ENCODE assay signal across 22 cellular contexts in genomic region chr1:57131701-57132394, GRCh38.
DNase-seq lines count a peak whose midpoint lies in the region; ATAC-seq, FAIRE-seq and TF ChIP-seq lines count a peak whose summit lies in the region.
"Had no signal": no experiment of that assay in that cellular context is flagged by ENCODE, and none has a peak within 500 bp of the region (broad histone marks: within the 10 kb centered on the region; RNA-seq: fewer than 3 reads in every experiment).

No MANE protein-coding gene starts in this region.

- H3K9me3 ChIP-seq in astrocyte (ENCODE audit: insufficient read depth, low read depth, low read length) (no peaks in the 10 kb centered on the region), heart right ventricle (no peaks in the 10 kb centered on the region), H9 (ENCODE audit: control insufficient read depth, low read depth, low read length) (no peaks in the 10 kb centered on the region)
- H3K9me3 ChIP-seq: HAP-1, prostate gland, spleen had no signal

- no peak overlapping the region for H4K8ac ChIP-seq in H9 (replicated peaks; ENCODE audit: insufficient read length, low read depth, low read length)

- no peak overlapping the region for H4K5ac ChIP-seq in H9 (ENCODE audit: insufficient read length, low read depth, low read length)

- H3K56ac ChIP-seq in H9 (ENCODE audit: insufficient read length, low read depth, low read length): no peak overlapping the region

- H3K36me3 ChIP-seq in astrocyte (ENCODE audit: insufficient read depth, low read length) (no peaks in the 10 kb centered on the region), heart right ventricle (no peaks in the 10 kb centered on the region)
- H3K36me3 ChIP-seq: HAP-1, prostate gland, spleen had no signal

- 61 to 75% methylated on average over 3 of the region's 3 CpGs for WGBS in heart right ventricle, 2 donors
- no CpG with 5 or more reads among the region's 3 CpGs for WGBS in H9 (ENCODE audit: extremely low coverage, insufficient read length, low lambda C conversion rate)

- H2BK20ac ChIP-seq in H9 (ENCODE audit: low read depth, low read length, poor library complexity, severe bottlenecking): no peak overlapping the region

- H3K36me3 Mint-ChIP-seq in astrocyte (ENCODE audit: low read depth, unreplicated experiment) (no peaks in the 10 kb centered on the region), H9 (ENCODE audit: insufficient read depth in 1 of 3, low read depth in 3 of 3) (no peaks in the 10 kb centered on the region)
- H3K36me3 Mint-ChIP-seq: natural killer cell treated with Interleukin-12 subunit alpha and Interleukin-12 subunit beta and Interleukin-15 and Interleukin-18, amount 100 ng/mL, for 72 hours had no signal

- no peak overlapping the region for H2BK15ac ChIP-seq in H9 (ENCODE audit: low read depth, low read length)

- H3K27me3 ChIP-seq in astrocyte (ENCODE audit: insufficient read depth, low read length): no peaks in the 10 kb centered on the region
- H3K27me3 ChIP-seq in heart right ventricle: no peaks in the 10 kb centered on the region
- H3K27me3 ChIP-seq in H9 (ENCODE audit: insufficient read depth, low read length): no peaks in the 10 kb centered on the region
- H3K27me3 ChIP-seq: spleen had no signal

- no peak overlapping the region for H3K23ac ChIP-seq in H9 (ENCODE audit: insufficient read length, low read depth, low read length)

- H3K14ac ChIP-seq in H9 (ENCODE audit: insufficient read depth, low read length): no peak overlapping the region

- no peak overlapping the region for H3K18ac ChIP-seq in H9 (ENCODE audit: insufficient read length, low read depth, low read length)

- H3K4me2 ChIP-seq in astrocyte (ENCODE audit: low read length): peak overlapping the region; percentile 7
- no peak overlapping the region for H3K4me2 ChIP-seq in H9 (ENCODE audit: insufficient read depth, insufficient read length, low read length)

- H3K4me1 Mint-ChIP-seq in astrocyte (ENCODE audit: low read depth, unreplicated experiment) (peaks cover 10% of the 10 kb centered on the region), H9 (peaks cover 4 to 7% of the 10 kb centered on the region in 2 experiments)
- H3K4me1 Mint-ChIP-seq: activated naive CD8-positive, alpha-beta T cell treated with anti-CD3 and anti-CD28 coated beads, Interleukin-2, amount 50 U/mL, for 24 hours; activated T-helper 17 cell treated with anti-CD3 and anti-CD28 coated beads, Interleukin-2, amount 50 U/mL, for 72 hours; endodermal cell had no signal

- H3K4me3 Mint-ChIP-seq in astrocyte (ENCODE audit: unreplicated experiment) (no peak overlapping the region), H9 (no peak overlapping the region)
- H3K4me3 Mint-ChIP-seq: activated naive CD8-positive, alpha-beta T cell treated with anti-CD3 and anti-CD28 coated beads, Interleukin-2, amount 50 U/mL, for 24 hours; activated T-helper 17 cell treated with anti-CD3 and anti-CD28 coated beads, Interleukin-2, amount 50 U/mL, for 72 hours; endodermal cell; natural killer cell treated with Interleukin-12 subunit alpha and Interleukin-12 subunit beta and Interleukin-15 and Interleukin-18, amount 100 ng/mL, for 72 hours had no signal

- H3K4me3 ChIP-seq in astrocyte (ENCODE audit: insufficient read depth, low read depth, low read length) (no peak overlapping the region), heart right ventricle (no peak overlapping the region)
- H3K4me3 ChIP-seq: HAP-1, prostate gland, spleen had no signal

- H3K27ac Mint-ChIP-seq in astrocyte (ENCODE audit: unreplicated experiment) (no peak overlapping the region), H9 (no peak overlapping the region)
- H3K27ac Mint-ChIP-seq: activated naive CD8-positive, alpha-beta T cell treated with anti-CD3 and anti-CD28 coated beads, Interleukin-2, amount 50 U/mL, for 24 hours; activated T-helper 17 cell treated with anti-CD3 and anti-CD28 coated beads, Interleukin-2, amount 50 U/mL, for 72 hours; endodermal cell; natural killer cell treated with Interleukin-12 subunit alpha and Interleukin-12 subunit beta and Interleukin-15 and Interleukin-18, amount 100 ng/mL, for 72 hours had no signal

- peak; percentile 41 for FAIRE-seq in astrocyte (lab: Jason Lieb, UNC)
- FAIRE-seq in urothelium cell line (lab: Jason Lieb, UNC): no peak

- H4K20me1 ChIP-seq in astrocyte (ENCODE audit: insufficient read depth, low read length) (no peaks in the 10 kb centered on the region), H9 (ENCODE audit: control insufficient read depth, insufficient read depth, insufficient read length) (no peaks in the 10 kb centered on the region)

- H2AFZ ChIP-seq in astrocyte (ENCODE audit: low read depth, low read length) (no peak overlapping the region), H9 (ENCODE audit: low read length) (no peak overlapping the region)

- H3K79me2 ChIP-seq in astrocyte (ENCODE audit: insufficient read depth, low read length) (no peaks in the 10 kb centered on the region), H9 (ENCODE audit: insufficient read depth, low read length) (no peaks in the 10 kb centered on the region)

- peak; percentile 61 to 94 (median 86) for ATAC-seq in heart right ventricle
- no peak for ATAC-seq in GM21717 (IDR thresholded peaks at IDR 0.05; ENCODE audit: unreplicated experiment)
- ATAC-seq: activated naive CD8-positive, alpha-beta T cell treated with anti-CD3 and anti-CD28 coated beads, Interleukin-2, amount 50 U/mL, for 24 hours; activated T-helper 17 cell treated with anti-CD3 and anti-CD28 coated beads, Interleukin-2, amount 50 U/mL, for 72 hours; natural killer cell treated with Interleukin-12 subunit alpha and Interleukin-12 subunit beta and Interleukin-15 and Interleukin-18, amount 100 ng/mL, for 72 hours had no signal

- no peak overlapping the region for H3T11ph ChIP-seq in H9 (ENCODE audit: low read length)

- no peaks in the 10 kb centered on the region for H3K23me2 ChIP-seq in H9 (ENCODE audit: insufficient read length, low read depth, low read length, poor library complexity, severe bottlenecking)

- DNase-seq in NCI-H446 treated with DMSO at 0.1 percent for 48 hours (lab: John Stamatoyannopoulos, UW) (peak; percentile 11), NCI-H446 (lab: John Stamatoyannopoulos, UW) (no peak), astrocyte (ENCODE audit: low read depth) (peak; percentile 77), heart right ventricle (no peak), urothelium cell line (ENCODE audit: low spot score) (peak; percentile 10), H9 (no peak), OCI-M1 (lab: John Stamatoyannopoulos, UW) (no peak)
- DNase-seq: 8988T; activated naive CD8-positive, alpha-beta T cell treated with anti-CD3 and anti-CD28 coated beads, Interleukin-2, amount 50 U/mL, for 24 hours; C1 segment of cervical spinal cord; DMS79; endodermal cell; mesendoderm; NCI-H1436; SHP77; spleen; T-helper 2 cell had no signal

- H3K4ac ChIP-seq in H9 (ENCODE audit: low read depth, low read length): no peak overlapping the region

- no peak overlapping the region for H2BK120ac ChIP-seq in H9 (ENCODE audit: low read depth, low read length, poor library complexity, severe bottlenecking)

- H3K9ac ChIP-seq in astrocyte (ENCODE audit: low read length): no peak overlapping the region
- H3K9ac ChIP-seq in H9 (ENCODE audit: extremely low read depth, insufficient read length, low read length): no peak overlapping the region

- H3K27ac ChIP-seq in astrocyte (ENCODE audit: low read depth, low read length) (peak overlapping the region; percentile 11), heart right ventricle (peak overlapping the region in 6 of 10 donors; percentile 11 to 68 (median 58)), H9 (ENCODE audit: insufficient read length, low read depth, low read length) (no peak overlapping the region)
- H3K27ac ChIP-seq: prostate gland, spleen had no signal

- H3K79me1 ChIP-seq in H9 (ENCODE audit: insufficient read depth, low read depth, low read length, poor library complexity, severe bottlenecking): no peaks in the 10 kb centered on the region

- H2BK5ac ChIP-seq in H9 (ENCODE audit: insufficient read length, low read length): no peak overlapping the region

- intact Hi-C loops in heart right ventricle (cut with DNase I): no loop called here

- H3K9me3 Mint-ChIP-seq in astrocyte (ENCODE audit: unreplicated experiment) (no peaks in the 10 kb centered on the region), H9 (no peaks in the 10 kb centered on the region)
- H3K9me3 Mint-ChIP-seq: activated naive CD8-positive, alpha-beta T cell treated with anti-CD3 and anti-CD28 coated beads, Interleukin-2, amount 50 U/mL, for 24 hours; activated T-helper 17 cell treated with anti-CD3 and anti-CD28 coated beads, Interleukin-2, amount 50 U/mL, for 72 hours; endodermal cell; natural killer cell treated with Interleukin-12 subunit alpha and Interleukin-12 subunit beta and Interleukin-15 and Interleukin-18, amount 100 ng/mL, for 72 hours had no signal

- no peak for TF ChIP-seq CTCF in astrocyte (IDR thresholded peaks at IDR 0.05; ENCODE audit: insufficient read depth, low read depth, low read length)
- no peak for TF ChIP-seq CTCF in heart right ventricle (IDR thresholded peaks at IDR 0.05)
- TF ChIP-seq CTCF in H9 (conservative IDR thresholded peaks at IDR 0.05): no peak

- H3K4me1 ChIP-seq in astrocyte (ENCODE audit: insufficient read depth, low read length) (peaks cover 12% of the 10 kb centered on the region), heart right ventricle (peaks cover 0 to 25% (median 3%) of the 10 kb centered on the region in 9 donors), H9 (ENCODE audit: insufficient read depth, low read length) (no peaks in the 10 kb centered on the region)
- H3K4me1 ChIP-seq: HAP-1, prostate gland, spleen had no signal

- H3K27me3 Mint-ChIP-seq in astrocyte (ENCODE audit: low read depth, unreplicated experiment): no peaks in the 10 kb centered on the region
- no peaks in the 10 kb centered on the region for H3K27me3 Mint-ChIP-seq in H9 (ENCODE audit: low read depth)
- H3K27me3 Mint-ChIP-seq: activated naive CD8-positive, alpha-beta T cell treated with anti-CD3 and anti-CD28 coated beads, Interleukin-2, amount 50 U/mL, for 24 hours; activated T-helper 17 cell treated with anti-CD3 and anti-CD28 coated beads, Interleukin-2, amount 50 U/mL, for 72 hours had no signal

- no peak overlapping the region for H2AK5ac ChIP-seq in H9 (ENCODE audit: insufficient read length, low read length)

- no peak overlapping the region for H2BK12ac ChIP-seq in H9 (ENCODE audit: insufficient read length, low read depth, low read length)

- no peak overlapping the region for H4K91ac ChIP-seq in H9 (ENCODE audit: insufficient read length, low read depth, low read length)

Comparison
In these comparisons a context has a peak if more than half of its experiments do, and no peak if none do; other contexts are left out.
1. DNase-seq: peak in NCI-H446 treated with DMSO at 0.1 percent for 48 hours (single experiment), astrocyte (single experiment) and urothelium cell line (single experiment); none in NCI-H446 (0 of 2), heart right ventricle (0 of 2), H9 (single experiment) and OCI-M1 (single experiment).